10 cellular contexts compared by ENCODE assay signal in genomic region chr4:95314573-95314972, GRCh38.
"Had no signal": no experiment of that assay in that cellular context is flagged by ENCODE, and none has a peak within 500 bp of the region (broad histone marks: within the 10 kb centered on the region; RNA-seq: fewer than 3 reads in every experiment).

No MANE protein-coding gene starts in this region.

- H3K9me3 ChIP-seq: HAP-1 had no signal

- H3K9ac ChIP-seq: GM23248 had no signal

- H2AFZ ChIP-seq: GM23248, GM23338 had no signal

- FAIRE-seq: H1, H54 had no signal

- H3K4me2 ChIP-seq: GM23338 had no signal

- H3K4me3 ChIP-seq: GM23248, GM23338, HAP-1 had no signal

- DNase-seq: GM23248, GOT3, H7, H9, HCEC 1CT, HFFc6 had no signal

- H3K36me3 ChIP-seq: HAP-1 had no signal

- H3K27ac ChIP-seq: GM23248 had no signal
